ENCODE assay signal across 17 cellular contexts in the genomic region with DNA sequence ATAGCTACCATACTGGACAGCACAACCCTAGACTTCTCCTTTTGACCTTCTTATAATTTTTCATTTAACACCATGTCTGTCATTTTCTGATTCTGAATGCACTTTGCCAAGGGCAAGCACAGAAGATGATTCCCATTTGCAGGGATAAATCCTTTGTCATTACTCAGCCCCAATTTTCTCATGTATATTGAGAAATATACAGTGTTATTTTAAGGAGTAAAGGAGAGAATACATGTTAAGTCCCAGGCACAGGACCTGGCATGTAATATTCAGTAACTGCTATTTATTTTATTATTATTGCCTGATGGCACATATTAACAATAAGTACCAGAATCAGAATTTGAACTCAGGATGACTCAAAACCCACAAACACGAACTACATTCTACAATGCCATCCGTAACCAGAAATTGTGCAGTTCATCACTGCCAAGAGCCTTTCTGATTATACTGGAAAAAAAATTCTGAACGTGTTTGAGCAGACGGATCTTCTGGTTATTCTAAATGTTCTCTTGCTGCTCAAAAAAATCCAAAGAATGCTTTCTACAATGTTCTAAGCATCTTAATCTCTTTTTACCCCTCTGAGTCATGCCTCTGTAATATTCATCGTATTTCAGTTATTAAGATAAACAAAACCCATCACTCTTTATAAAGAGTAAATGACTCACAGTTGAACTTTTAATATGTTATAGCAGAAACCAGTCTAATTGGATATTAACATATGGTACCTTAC.
DNase-seq lines count a peak whose midpoint lies in the region; FAIRE-seq and TF ChIP-seq lines count a peak whose summit lies in the region.
"Had no signal": no experiment of that assay in that cellular context is flagged by ENCODE, and none has a peak within 500 bp of the region (broad histone marks: within the 10 kb centered on the region; RNA-seq: fewer than 3 reads in every experiment).

No MANE protein-coding gene starts in this region.

- TF ChIP-seq CTCF in chondrocyte (IDR thresholded peaks at IDR 0.05): no peak

- DNase-seq in AG08395 (ENCODE audit: low spot score): peak; percentile 47
- peak; percentile 39 for DNase-seq in HTR-8/SVneo (ENCODE audit: insufficient read length, low spot score)
- no peak for DNase-seq in chondrocyte (ENCODE audit: low spot score)
- DNase-seq in kidney tubule cell (ENCODE audit: low spot score): peak; percentile 25
- DNase-seq in LoVo (ENCODE audit: low spot score): no peak
- DNase-seq in stimulated activated CD4-positive, alpha-beta T cell treated with anti-CD3 and anti-CD28 coated beads, Interleukin-2, amount 100 ng/mL, for 48 hours: no peak
- DNase-seq in amygdala (lab: John Stamatoyannopoulos, UW): no peak
- DNase-seq in stimulated activated CD4-positive, alpha-beta T cell treated with anti-CD3 and anti-CD28 coated beads, Interleukin-4, amount 100 ng/mL, for 24 hours: no peak
- DNase-seq: activated CD4-positive, alpha-beta T cell treated with anti-CD3 and anti-CD28 coated beads for 36 hours; BE2C; H9; NCI-H1092 treated with DMSO at 0.1 percent for 48 hours; NCI-H345; stimulated activated CD4-positive, alpha-beta T cell treated with anti-CD3 and anti-CD28 coated beads, Interleukin-1b, Interleukin-23, amount 100 ng/mL, for 48 hours had no signal

- H3K9me3 Mint-ChIP-seq in chondrocyte (ENCODE audit: low read depth): peaks cover 9% of the 10 kb centered on the region
- H3K9me3 Mint-ChIP-seq: stimulated activated memory B cell treated with anti-CD40 and anti-IgM and Interleukin-4, amounts not matched to agents 10 μg/mL and 1 μg/mL and 100 μg/mL, for 72 hours had no signal

- peaks cover 33% of the 10 kb centered on the region for H3K4me1 Mint-ChIP-seq in chondrocyte (ENCODE audit: low read depth)
- H3K4me1 Mint-ChIP-seq: activated CD4-positive, alpha-beta T cell treated with anti-CD3 and anti-CD28 coated beads for 36 hours; brain; H9; stimulated activated memory B cell treated with anti-CD40 and anti-IgM and Interleukin-4, amounts not matched to agents 10 μg/mL and 1 μg/mL and 100 μg/mL, for 72 hours had no signal

- H3K27me3 Mint-ChIP-seq in chondrocyte (ENCODE audit: low read depth): no peaks in the 10 kb centered on the region
- H3K27me3 Mint-ChIP-seq: activated CD4-positive, alpha-beta T cell treated with anti-CD3 and anti-CD28 coated beads for 36 hours; brain; stimulated activated memory B cell treated with anti-CD40 and anti-IgM and Interleukin-4, amounts not matched to agents 10 μg/mL and 1 μg/mL and 100 μg/mL, for 72 hours had no signal

- FAIRE-seq in HTR-8/SVneo (lab: Jason Lieb, UNC): no peak

- peak overlapping the region; percentile 62 for H3K27ac Mint-ChIP-seq in chondrocyte (ENCODE audit: unreplicated experiment)
- H3K27ac Mint-ChIP-seq: activated CD4-positive, alpha-beta T cell treated with anti-CD3 and anti-CD28 coated beads for 36 hours; H9; stimulated activated memory B cell treated with anti-CD40 and anti-IgM and Interleukin-4, amounts not matched to agents 10 μg/mL and 1 μg/mL and 100 μg/mL, for 72 hours; T-helper 1 cell treated with Interleukin-12 subunit alpha and Interleukin-12 subunit beta and Interleukin-4 antibody, amounts not matched to agents 30 μg/mL and 1 μg/mL, for 36 hours had no signal

- peaks cover 8% of the 10 kb centered on the region for H3K36me3 Mint-ChIP-seq in chondrocyte (ENCODE audit: low read depth)

- no peak overlapping the region for H3K4me3 Mint-ChIP-seq in chondrocyte (ENCODE audit: unreplicated experiment)
- H3K4me3 Mint-ChIP-seq: activated CD4-positive, alpha-beta T cell treated with anti-CD3 and anti-CD28 coated beads for 36 hours; brain; H9; stimulated activated memory B cell treated with anti-CD40 and anti-IgM and Interleukin-4, amounts not matched to agents 10 μg/mL and 1 μg/mL and 100 μg/mL, for 72 hours; T-helper 1 cell treated with Interleukin-12 subunit alpha and Interleukin-12 subunit beta and Interleukin-4 antibody, amounts not matched to agents 30 μg/mL and 1 μg/mL, for 36 hours had no signal

Comparison
In these comparisons a context has a peak if more than half of its experiments do, and no peak if none do; other contexts are left out.
1. DNase-seq: peak in AG08395 (single experiment), HTR-8/SVneo (single experiment) and kidney tubule cell (single experiment); none in chondrocyte (single experiment), LoVo (single experiment), stimulated activated CD4-positive, alpha-beta T cell treated with anti-CD3 and anti-CD28 coated beads, Interleukin-2, amount 100 ng/mL, for 48 hours (0 of 2), amygdala (0 of 56) and stimulated activated CD4-positive, alpha-beta T cell treated with anti-CD3 and anti-CD28 coated beads, Interleukin-4, amount 100 ng/mL, for 24 hours (single experiment).